In genomic region chr17:65850486-65850885, GRCh38 we compare ENCODE assay signal across 2 cellular contexts.
TF ChIP-seq lines count a peak whose summit lies in the region.

No MANE protein-coding gene starts in this region.

TF ChIP-seq in IMR-90, 13 proteins besides CTCF, POLR2A, EP300 and RAD21 (continued from another document):
- TF ChIP-seq USF2 (IDR thresholded peaks at IDR 0.05; ENCODE audit: low read depth, low read length): no peak
- TF ChIP-seq NFE2L2 (IDR thresholded peaks at IDR 0.05; ENCODE audit: low read depth, low read length): no peak
- no peak for TF ChIP-seq MAZ (IDR thresholded peaks at IDR 0.05; ENCODE audit: borderline replicate concordance, low read depth, low read length)
- TF ChIP-seq MAFK (IDR thresholded peaks at IDR 0.05; ENCODE audit: low read depth, low read length): no peak
- no peak for TF ChIP-seq SMC3 (IDR thresholded peaks at IDR 0.05; ENCODE audit: low read depth, low read length)
- no peak for TF ChIP-seq RFX5 (IDR thresholded peaks at IDR 0.05; ENCODE audit: low read depth, low read length)
- no peak for TF ChIP-seq ELK1 (IDR thresholded peaks at IDR 0.05; ENCODE audit: borderline replicate concordance, low read depth, low read length)
- TF ChIP-seq RCOR1 (IDR thresholded peaks at IDR 0.05; ENCODE audit: insufficient replicate concordance, low read length): no peak

TF ChIP-seq in GM23338, 12 proteins besides CTCF, POLR2A, EP300 and RAD21:
- TF ChIP-seq REST (IDR thresholded peaks at IDR 0.05; ENCODE audit: unreplicated experiment) (no peak), ZNF331 (CRISPR knock-in tag; IDR thresholded peaks at IDR 0.05; ENCODE audit: low read depth) (no peak), ETS1 (IDR thresholded peaks at IDR 0.05) (no peak), ZNF462 (CRISPR knock-in tag; IDR thresholded peaks at IDR 0.05) (no peak), POLR2AphosphoS5 (IDR thresholded peaks at IDR 0.05; ENCODE audit: low read depth) (no peak), NANOG (IDR thresholded peaks at IDR 0.05; ENCODE audit: borderline replicate concordance) (no peak), CREB1 (CRISPR knock-in tag; IDR thresholded peaks at IDR 0.05; ENCODE audit: low read depth) (no peak), EZH2phosphoT487 (IDR thresholded peaks at IDR 0.05; ENCODE audit: unreplicated experiment) (no peak), EZH2 (IDR thresholded peaks at IDR 0.05; ENCODE audit: low read depth, unreplicated experiment) (no peak), JUNB (IDR thresholded peaks at IDR 0.05; ENCODE audit: unreplicated experiment) (no peak), STAT1 (IDR thresholded peaks at IDR 0.05; ENCODE audit: unreplicated experiment) (no peak)
